Comparison of ENCODE assay signal across 1 cellular context in the genomic region with DNA sequence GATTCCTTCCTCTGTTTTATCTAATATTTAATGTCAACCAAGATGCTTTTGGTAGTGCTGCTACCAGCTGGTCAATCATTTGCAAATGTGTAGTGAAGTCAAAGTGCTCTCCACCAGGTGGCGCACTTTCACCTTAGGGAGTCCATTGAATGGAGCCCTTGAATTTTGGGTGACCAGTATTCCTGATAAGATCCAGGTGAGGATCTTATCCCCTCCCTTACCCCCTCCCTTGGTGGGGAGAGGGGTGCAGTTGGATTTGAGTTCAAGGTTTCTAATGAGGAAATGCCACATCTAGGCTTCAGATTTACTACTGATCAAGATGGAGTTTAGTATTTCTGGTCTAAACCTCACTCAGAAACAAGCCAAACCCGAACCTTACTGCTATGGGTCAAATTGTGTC.
A peak's percentile ranks its signal among the peaks of the same experiment; 100 is the strongest.
TF ChIP-seq lines count a peak whose summit lies in the region.

No MANE protein-coding gene starts in this region.

TF ChIP-seq in HepG2, 621 proteins besides CTCF, POLR2A, EP300 and RAD21 (continued from another document and continues in another):
- TF ChIP-seq, protein P1, sequence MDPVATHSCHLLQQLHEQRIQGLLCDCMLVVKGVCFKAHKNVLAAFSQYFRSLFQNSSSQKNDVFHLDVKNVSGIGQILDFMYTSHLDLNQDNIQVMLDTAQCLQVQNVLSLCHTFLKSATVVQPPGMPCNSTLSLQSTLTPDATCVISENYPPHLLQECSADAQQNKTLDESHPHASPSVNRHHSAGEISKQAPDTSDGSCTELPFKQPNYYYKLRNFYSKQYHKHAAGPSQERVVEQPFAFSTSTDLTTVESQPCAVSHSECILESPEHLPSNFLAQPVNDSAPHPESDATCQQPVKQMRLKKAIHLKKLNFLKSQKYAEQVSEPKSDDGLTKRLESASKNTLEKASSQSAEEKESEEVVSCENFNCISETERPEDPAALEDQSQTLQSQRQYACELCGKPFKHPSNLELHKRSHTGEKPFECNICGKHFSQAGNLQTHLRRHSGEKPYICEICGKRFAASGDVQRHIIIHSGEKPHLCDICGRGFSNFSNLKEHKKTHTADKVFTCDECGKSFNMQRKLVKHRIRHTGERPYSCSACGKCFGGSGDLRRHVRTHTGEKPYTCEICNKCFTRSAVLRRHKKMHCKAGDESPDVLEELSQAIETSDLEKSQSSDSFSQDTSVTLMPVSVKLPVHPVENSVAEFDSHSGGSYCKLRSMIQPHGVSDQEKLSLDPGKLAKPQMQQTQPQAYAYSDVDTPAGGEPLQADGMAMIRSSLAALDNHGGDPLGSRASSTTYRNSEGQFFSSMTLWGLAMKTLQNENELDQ (CRISPR knock-in tag; IDR thresholded peaks at IDR 0.05; ENCODE audit: borderline replicate concordance): peak; percentile 69; the same call in 1 of the 2 replicates
- TF ChIP-seq HOXD1 (CRISPR knock-in tag; IDR thresholded peaks at IDR 0.05) (no peak), ZBTB7A (CRISPR knock-in tag; IDR thresholded peaks at IDR 0.05) (no peak), ZNF317 (CRISPR knock-in tag; IDR thresholded peaks at IDR 0.05) (0 out of 2 replicates have a peak, but pooled peaks have one; percentile 21), TCF12 (IDR thresholded peaks at IDR 0.05) (no peak), TCF12 (CRISPR knock-in tag; IDR thresholded peaks at IDR 0.05) (no peak), ZNF556 (CRISPR knock-in tag; IDR thresholded peaks at IDR 0.05; ENCODE audit: borderline replicate concordance) (no peak), ZNF331 (CRISPR knock-in tag; IDR thresholded peaks at IDR 0.05) (peak; percentile 66; the same call in 1 of the 2 replicates), CHD2 (IDR thresholded peaks at IDR 0.05; ENCODE audit: low read depth, low read length) (no peak), CHCHD3 (CRISPR knock-in tag; IDR thresholded peaks at IDR 0.05) (no peak), LCORL (IDR thresholded peaks at IDR 0.05) (no peak), LCORL (CRISPR knock-in tag; IDR thresholded peaks at IDR 0.05) (peak; percentile 84), UBTF (CRISPR knock-in tag; IDR thresholded peaks at IDR 0.05) (0 out of 2 replicates have a peak, but pooled peaks have one; percentile 4), ZNF670 (CRISPR knock-in tag; IDR thresholded peaks at IDR 0.05; ENCODE audit: borderline replicate concordance) (no peak), CBX5 (CRISPR knock-in tag; IDR thresholded peaks at IDR 0.05; ENCODE audit: borderline replicate concordance) (0 out of 2 replicates have a peak, but pooled peaks have one; percentile 56), ZNF652 (CRISPR knock-in tag; IDR thresholded peaks at IDR 0.05; ENCODE audit: borderline replicate concordance, low read depth) (peak; percentile 27; the same call in 1 of the 2 replicates), ZNF207 (IDR thresholded peaks at IDR 0.05; ENCODE audit: borderline replicate concordance) (no peak), ZNF441 (CRISPR knock-in tag; IDR thresholded peaks at IDR 0.05; ENCODE audit: borderline replicate concordance) (0 out of 2 replicates have a peak, but pooled peaks have one; percentile 16), ZSCAN30 (CRISPR knock-in tag; IDR thresholded peaks at IDR 0.05) (no peak), HOXA3 (CRISPR knock-in tag; IDR thresholded peaks at IDR 0.05) (peak; percentile 23; the same call in 1 of the 2 replicates), ZNF12 (CRISPR knock-in tag; IDR thresholded peaks at IDR 0.05) (0 out of 2 replicates have a peak, but pooled peaks have one; percentile 29), HIC2 (CRISPR knock-in tag; IDR thresholded peaks at IDR 0.05; ENCODE audit: low read depth) (no peak), IKZF1 (IDR thresholded peaks at IDR 0.05) (no peak), IKZF4 (CRISPR knock-in tag; IDR thresholded peaks at IDR 0.05; ENCODE audit: borderline replicate concordance, low read depth, not compliant biosample characterization) (no peak), NCOA5 (CRISPR knock-in tag; IDR thresholded peaks at IDR 0.05) (no peak), ZNF614 (CRISPR knock-in tag; IDR thresholded peaks at IDR 0.05; ENCODE audit: borderline replicate concordance) (0 out of 2 replicates have a peak, but pooled peaks have one; percentile 54), KLF12 (CRISPR knock-in tag; IDR thresholded peaks at IDR 0.05; ENCODE audit: borderline replicate concordance) (no peak), ZNF749 (CRISPR knock-in tag; IDR thresholded peaks at IDR 0.05; ENCODE audit: borderline replicate concordance) (peak; percentile 30; the same call in 1 of the 2 replicates), ZFY (CRISPR knock-in tag; IDR thresholded peaks at IDR 0.05) (no peak), SMC3 (IDR thresholded peaks at IDR 0.05; ENCODE audit: low read length) (peak; percentile 100), RFXANK (CRISPR knock-in tag; IDR thresholded peaks at IDR 0.05) (0 out of 2 replicates have a peak, but pooled peaks have one; percentile 29), ZBTB25 (CRISPR knock-in tag; IDR thresholded peaks at IDR 0.05) (peak; percentile 77; the same call in 1 of the 2 replicates), FOXA3 (CRISPR knock-in tag; IDR thresholded peaks at IDR 0.05) (peak; percentile 50), TARDBP (CRISPR knock-in tag; IDR thresholded peaks at IDR 0.05) (peak; percentile 56; the same call in 1 of the 2 replicates), ZNF709 (CRISPR knock-in tag; IDR thresholded peaks at IDR 0.05) (no peak), HDAC2 (CRISPR knock-in tag; IDR thresholded peaks at IDR 0.05) (0 out of 2 replicates have a peak, but pooled peaks have one; percentile 15), PPARG (CRISPR knock-in tag; conservative IDR thresholded peaks at IDR 0.05) (peak; percentile 65; the same call in 1 of the 2 replicates), NR2F2 (IDR thresholded peaks at IDR 0.05; ENCODE audit: borderline replicate concordance, low read depth) (no peak; the same call in 1 of the 2 replicates), ATF4 (CRISPR knock-in tag; IDR thresholded peaks at IDR 0.05) (no peak), RBFOX2 (IDR thresholded peaks at IDR 0.05; ENCODE audit: low read depth, low read length) (no peak), HMG20A (CRISPR knock-in tag; IDR thresholded peaks at IDR 0.05; ENCODE audit: borderline replicate concordance) (0 out of 2 replicates have a peak, but pooled peaks have one; percentile 11), RFXAP (CRISPR knock-in tag; IDR thresholded peaks at IDR 0.05; ENCODE audit: borderline replicate concordance) (no peak), TBX2 (CRISPR knock-in tag; IDR thresholded peaks at IDR 0.05; ENCODE audit: borderline replicate concordance) (peak; percentile 54; the same call in 1 of the 2 replicates), ZNF460 (CRISPR knock-in tag; IDR thresholded peaks at IDR 0.05; ENCODE audit: borderline replicate concordance) (no peak), ELF3 (CRISPR knock-in tag; IDR thresholded peaks at IDR 0.05) (peak; percentile 46), SOX13 (IDR thresholded peaks at IDR 0.05) (no peak), SOX13 (CRISPR knock-in tag; conservative IDR thresholded peaks at IDR 0.05 in 1 of 2, IDR thresholded peaks at IDR 0.05 in 1 of 2) (peak in 1 of 2 experiments; percentile 21; a peak in 1 of 4 replicates), ZNF816 (CRISPR knock-in tag; IDR thresholded peaks at IDR 0.05; ENCODE audit: borderline replicate concordance) (no peak)
- TF ChIP-seq, protein P2, sequence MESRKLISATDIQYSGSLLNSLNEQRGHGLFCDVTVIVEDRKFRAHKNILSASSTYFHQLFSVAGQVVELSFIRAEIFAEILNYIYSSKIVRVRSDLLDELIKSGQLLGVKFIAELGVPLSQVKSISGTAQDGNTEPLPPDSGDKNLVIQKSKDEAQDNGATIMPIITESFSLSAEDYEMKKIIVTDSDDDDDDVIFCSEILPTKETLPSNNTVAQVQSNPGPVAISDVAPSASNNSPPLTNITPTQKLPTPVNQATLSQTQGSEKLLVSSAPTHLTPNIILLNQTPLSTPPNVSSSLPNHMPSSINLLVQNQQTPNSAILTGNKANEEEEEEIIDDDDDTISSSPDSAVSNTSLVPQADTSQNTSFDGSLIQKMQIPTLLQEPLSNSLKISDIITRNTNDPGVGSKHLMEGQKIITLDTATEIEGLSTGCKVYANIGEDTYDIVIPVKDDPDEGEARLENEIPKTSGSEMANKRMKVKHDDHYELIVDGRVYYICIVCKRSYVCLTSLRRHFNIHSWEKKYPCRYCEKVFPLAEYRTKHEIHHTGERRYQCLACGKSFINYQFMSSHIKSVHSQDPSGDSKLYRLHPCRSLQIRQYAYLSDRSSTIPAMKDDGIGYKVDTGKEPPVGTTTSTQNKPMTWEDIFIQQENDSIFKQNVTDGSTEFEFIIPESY (CRISPR knock-in tag; IDR thresholded peaks at IDR 0.05): 0 out of 2 replicates have a peak, but pooled peaks have one; percentile 28
- TF ChIP-seq, protein P3, sequence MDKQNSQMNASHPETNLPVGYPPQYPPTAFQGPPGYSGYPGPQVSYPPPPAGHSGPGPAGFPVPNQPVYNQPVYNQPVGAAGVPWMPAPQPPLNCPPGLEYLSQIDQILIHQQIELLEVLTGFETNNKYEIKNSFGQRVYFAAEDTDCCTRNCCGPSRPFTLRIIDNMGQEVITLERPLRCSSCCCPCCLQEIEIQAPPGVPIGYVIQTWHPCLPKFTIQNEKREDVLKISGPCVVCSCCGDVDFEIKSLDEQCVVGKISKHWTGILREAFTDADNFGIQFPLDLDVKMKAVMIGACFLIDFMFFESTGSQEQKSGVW (CRISPR knock-in tag; IDR thresholded peaks at IDR 0.05; ENCODE audit: borderline replicate concordance): no peak
- TF ChIP-seq, protein P4, sequence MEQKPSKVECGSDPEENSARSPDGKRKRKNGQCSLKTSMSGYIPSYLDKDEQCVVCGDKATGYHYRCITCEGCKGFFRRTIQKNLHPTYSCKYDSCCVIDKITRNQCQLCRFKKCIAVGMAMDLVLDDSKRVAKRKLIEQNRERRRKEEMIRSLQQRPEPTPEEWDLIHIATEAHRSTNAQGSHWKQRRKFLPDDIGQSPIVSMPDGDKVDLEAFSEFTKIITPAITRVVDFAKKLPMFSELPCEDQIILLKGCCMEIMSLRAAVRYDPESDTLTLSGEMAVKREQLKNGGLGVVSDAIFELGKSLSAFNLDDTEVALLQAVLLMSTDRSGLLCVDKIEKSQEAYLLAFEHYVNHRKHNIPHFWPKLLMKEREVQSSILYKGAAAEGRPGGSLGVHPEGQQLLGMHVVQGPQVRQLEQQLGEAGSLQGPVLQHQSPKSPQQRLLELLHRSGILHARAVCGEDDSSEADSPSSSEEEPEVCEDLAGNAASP (CRISPR knock-in tag; IDR thresholded peaks at IDR 0.05; ENCODE audit: borderline replicate concordance): peak; percentile 64; the same call in 1 of the 2 replicates
- TF ChIP-seq, protein P5, sequence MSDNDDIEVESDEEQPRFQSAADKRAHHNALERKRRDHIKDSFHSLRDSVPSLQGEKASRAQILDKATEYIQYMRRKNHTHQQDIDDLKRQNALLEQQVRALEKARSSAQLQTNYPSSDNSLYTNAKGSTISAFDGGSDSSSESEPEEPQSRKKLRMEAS (IDR thresholded peaks at IDR 0.05): no peak
